In genomic region chr4:188841523-188841922, GRCh38 we compare ENCODE assay signal across 21 cellular contexts.
DNase-seq lines count a peak whose midpoint lies in the region; ATAC-seq and TF ChIP-seq lines count a peak whose summit lies in the region.
"Had no signal": no experiment of that assay in that cellular context is flagged by ENCODE, and none has a peak within 500 bp of the region (broad histone marks: within the 10 kb centered on the region; RNA-seq: fewer than 3 reads in every experiment).

No MANE protein-coding gene starts in this region.

- no peak overlapping the region for H2AFZ ChIP-seq in GM23248

- H3K36me3 ChIP-seq in GM23248 (ENCODE audit: low read depth) (no peaks in the 10 kb centered on the region), MG63 (no peaks in the 10 kb centered on the region), skeletal muscle satellite cell (ENCODE audit: insufficient read depth, low read length) (no peaks in the 10 kb centered on the region)
- H3K36me3 ChIP-seq: BLaER1 treated with 17β-estradiol and CSF1 and Interleukin-3, amounts not matched to agents 10 nM and 100 nM had no signal

- in situ Hi-C loops in GM23248 (cut with MboI), result no loop called here

- DNase-seq in GM23248, result peak; percentile 1
- DNase-seq in MG63, result no peak
- DNase-seq in choroid plexus epithelial cell (ENCODE audit: low read depth), result peak; percentile 10
- no peak for DNase-seq in NCI-H2029 (lab: John Stamatoyannopoulos, UW)
- DNase-seq: CD8-positive, alpha-beta memory T cell; DMS79; GOT3; KG1; NCI-H1092; NCI-H1436 treated with DMSO at 0.1 percent for 48 hours; NCI-H2029 treated with DMSO at 0.1 percent for 48 hours; NCI-H2171; NCI-H446; NCI-H69; SHP77; SK-N-SH had no signal

- H3K4me3 ChIP-seq in GM23248, result no peak overlapping the region
- 0 out of 2 replicates have a peak overlapping the region, but pooled peaks have one; percentile 5 for H3K4me3 ChIP-seq in MG63
- no peak overlapping the region for H3K4me3 ChIP-seq in choroid plexus epithelial cell (ENCODE audit: low read depth, low read length)
- H3K4me3 ChIP-seq in skeletal muscle satellite cell (ENCODE audit: low read length), result no peak overlapping the region
- H3K4me3 ChIP-seq: BLaER1 treated with 17β-estradiol and CSF1 and Interleukin-3, amounts not matched to agents 10 nM and 100 nM had no signal

- no peaks in the 10 kb centered on the region for H3K9me3 ChIP-seq in GM23248 (ENCODE audit: low read depth)
- H3K9me3 ChIP-seq in MG63, result no peaks in the 10 kb centered on the region
- no peaks in the 10 kb centered on the region for H3K9me3 ChIP-seq in skeletal muscle satellite cell (replicated peaks; ENCODE audit: low read length)
- H3K9me3 ChIP-seq: BLaER1 treated with 17β-estradiol and CSF1 and Interleukin-3, amounts not matched to agents 10 nM and 100 nM; SK-N-SH had no signal

- no peaks in the 10 kb centered on the region for H3K9me2 ChIP-seq in GM23248 (ENCODE audit: insufficient read depth)
- H3K9me2 ChIP-seq: SK-N-SH had no signal

- 36 to 41% methylated on average over 11 of the region's 11 CpGs for WGBS in GM23248 (ENCODE audit: low coverage in 1 of 2, low lambda C conversion rate in 2 of 2, missing lambda C conversion rate in 2 of 2), 2 experiments

- H3K9ac ChIP-seq in GM23248 (no peak overlapping the region), skeletal muscle satellite cell (ENCODE audit: low read depth, low read length) (no peak overlapping the region)
- H3K9ac ChIP-seq: BLaER1 treated with 17β-estradiol and CSF1 and Interleukin-3, amounts not matched to agents 10 nM and 100 nM; SK-N-SH had no signal

- ATAC-seq in GM18511 (IDR thresholded peaks at IDR 0.05; ENCODE audit: unreplicated experiment), result no peak
- no peak for ATAC-seq in GM21723 (IDR thresholded peaks at IDR 0.05; ENCODE audit: unreplicated experiment)
- no peak for ATAC-seq in GM18907 (IDR thresholded peaks at IDR 0.05; ENCODE audit: unreplicated experiment)

- no peaks in the 10 kb centered on the region for H4K20me1 ChIP-seq in GM23248 (ENCODE audit: insufficient read depth)
- H4K20me1 ChIP-seq: BLaER1 treated with 17β-estradiol and CSF1 and Interleukin-3, amounts not matched to agents 10 nM and 100 nM had no signal

- no peak for TF ChIP-seq CTCF in choroid plexus epithelial cell (conservative IDR thresholded peaks at IDR 0.05; ENCODE audit: low read depth, low read length)

- no peak overlapping the region for H3K4me2 ChIP-seq in GM23248 (ENCODE audit: unreplicated experiment)
- peak overlapping the region; percentile 45 for H3K4me2 ChIP-seq in skeletal muscle satellite cell (ENCODE audit: low read length)
- H3K4me2 ChIP-seq: BLaER1 treated with 17β-estradiol and CSF1 and Interleukin-3, amounts not matched to agents 10 nM and 100 nM; SK-N-SH had no signal

- no peaks in the 10 kb centered on the region for H3K4me1 ChIP-seq in GM23248 (ENCODE audit: insufficient read depth)
- H3K4me1 ChIP-seq in skeletal muscle satellite cell (ENCODE audit: control insufficient read depth, insufficient read depth, low read length), result peaks cover 8% of the 10 kb centered on the region
- H3K4me1 ChIP-seq: BLaER1 treated with 17β-estradiol and CSF1 and Interleukin-3, amounts not matched to agents 10 nM and 100 nM had no signal

- H3K79me2 ChIP-seq in GM23248 (ENCODE audit: insufficient read depth), result no peaks in the 10 kb centered on the region

- H3K27me3 ChIP-seq in GM23248 (replicated peaks; ENCODE audit: insufficient read depth), result no peaks in the 10 kb centered on the region
- H3K27me3 ChIP-seq in MG63, result no peaks in the 10 kb centered on the region
- no peaks in the 10 kb centered on the region for H3K27me3 ChIP-seq in skeletal muscle satellite cell (ENCODE audit: control insufficient read depth, insufficient read depth, low read length)
- H3K27me3 ChIP-seq: BLaER1 treated with 17β-estradiol and CSF1 and Interleukin-3, amounts not matched to agents 10 nM and 100 nM had no signal

- no peak overlapping the region for H3K27ac ChIP-seq in GM23248
- H3K27ac ChIP-seq: BLaER1 treated with 17β-estradiol and CSF1 and Interleukin-3, amounts not matched to agents 10 nM and 100 nM had no signal

- H3F3A ChIP-seq in GM23248 (ENCODE audit: insufficient read depth), result no peaks in the 10 kb centered on the region

Comparison
In these comparisons a context has a peak if more than half of its experiments do, and no peak if none do; other contexts are left out.
1. DNase-seq: peak in GM23248 (single experiment) and choroid plexus epithelial cell (single experiment); none in MG63 (single experiment) and NCI-H2029 (single experiment).